2 cellular contexts compared by ENCODE assay signal in the genomic region with DNA sequence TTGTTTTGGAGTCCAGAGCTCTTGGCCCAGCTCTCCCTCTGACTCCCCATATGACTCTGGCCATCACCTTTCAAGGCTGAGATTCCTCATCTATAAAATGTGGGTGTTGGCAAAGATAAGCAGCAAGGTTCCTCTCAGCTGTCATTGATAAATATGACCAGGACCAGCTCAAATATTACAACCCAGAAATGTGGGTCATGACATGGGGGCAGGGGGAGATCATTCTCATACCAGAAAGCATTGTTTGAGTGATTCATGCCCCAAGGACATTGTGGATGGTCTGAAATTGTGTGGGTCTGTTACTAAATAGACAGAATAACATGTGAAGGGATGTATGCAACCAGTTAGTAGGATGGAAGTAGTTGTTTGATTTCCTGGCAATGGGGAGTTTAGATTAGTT.
TF ChIP-seq lines count a peak whose summit lies in the region.

No MANE protein-coding gene starts in this region.

TF ChIP-seq in A549, 52 proteins besides CTCF, POLR2A, EP300 and RAD21:
- TF ChIP-seq CBX8 (IDR thresholded peaks at IDR 0.05) (no peak), ZSCAN20 (CRISPR knock-in tag; IDR thresholded peaks at IDR 0.05) (no peak), EHMT2 (IDR thresholded peaks at IDR 0.05; ENCODE audit: low read depth) (no peak), PHF8 (IDR thresholded peaks at IDR 0.05; ENCODE audit: borderline replicate concordance, low read depth) (no peak), POLR2AphosphoS2 (conservative IDR thresholded peaks at IDR 0.05; ENCODE audit: low read length) (no peak), GATA3 (IDR thresholded peaks at IDR 0.05; ENCODE audit: borderline replicate concordance) (no peak)
- TF ChIP-seq, protein P1, sequence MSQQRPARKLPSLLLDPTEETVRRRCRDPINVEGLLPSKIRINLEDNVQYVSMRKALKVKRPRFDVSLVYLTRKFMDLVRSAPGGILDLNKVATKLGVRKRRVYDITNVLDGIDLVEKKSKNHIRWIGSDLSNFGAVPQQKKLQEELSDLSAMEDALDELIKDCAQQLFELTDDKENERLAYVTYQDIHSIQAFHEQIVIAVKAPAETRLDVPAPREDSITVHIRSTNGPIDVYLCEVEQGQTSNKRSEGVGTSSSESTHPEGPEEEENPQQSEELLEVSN (IDR thresholded peaks at IDR 0.05; ENCODE audit: borderline replicate concordance, low read depth): no peak

TF ChIP-seq in IMR-90, 13 proteins besides CTCF, POLR2A, EP300 and RAD21:
- TF ChIP-seq CEBPB (IDR thresholded peaks at IDR 0.05; ENCODE audit: low read depth, low read length) (no peak), MXI1 (IDR thresholded peaks at IDR 0.05; ENCODE audit: borderline replicate concordance, low read depth, low read length) (no peak), MAZ (IDR thresholded peaks at IDR 0.05; ENCODE audit: borderline replicate concordance, low read depth, low read length) (no peak)
- TF ChIP-seq, protein P2, sequence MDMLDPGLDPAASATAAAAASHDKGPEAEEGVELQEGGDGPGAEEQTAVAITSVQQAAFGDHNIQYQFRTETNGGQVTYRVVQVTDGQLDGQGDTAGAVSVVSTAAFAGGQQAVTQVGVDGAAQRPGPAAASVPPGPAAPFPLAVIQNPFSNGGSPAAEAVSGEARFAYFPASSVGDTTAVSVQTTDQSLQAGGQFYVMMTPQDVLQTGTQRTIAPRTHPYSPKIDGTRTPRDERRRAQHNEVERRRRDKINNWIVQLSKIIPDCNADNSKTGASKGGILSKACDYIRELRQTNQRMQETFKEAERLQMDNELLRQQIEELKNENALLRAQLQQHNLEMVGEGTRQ (IDR thresholded peaks at IDR 0.05; ENCODE audit: low read depth, low read length): no peak
- TF ChIP-seq, protein P3, sequence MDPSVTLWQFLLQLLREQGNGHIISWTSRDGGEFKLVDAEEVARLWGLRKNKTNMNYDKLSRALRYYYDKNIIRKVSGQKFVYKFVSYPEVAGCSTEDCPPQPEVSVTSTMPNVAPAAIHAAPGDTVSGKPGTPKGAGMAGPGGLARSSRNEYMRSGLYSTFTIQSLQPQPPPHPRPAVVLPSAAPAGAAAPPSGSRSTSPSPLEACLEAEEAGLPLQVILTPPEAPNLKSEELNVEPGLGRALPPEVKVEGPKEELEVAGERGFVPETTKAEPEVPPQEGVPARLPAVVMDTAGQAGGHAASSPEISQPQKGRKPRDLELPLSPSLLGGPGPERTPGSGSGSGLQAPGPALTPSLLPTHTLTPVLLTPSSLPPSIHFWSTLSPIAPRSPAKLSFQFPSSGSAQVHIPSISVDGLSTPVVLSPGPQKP (IDR thresholded peaks at IDR 0.05; ENCODE audit: borderline replicate concordance, low read depth, low read length): no peak
